1 cellular context compared by ENCODE assay signal in the genomic region with DNA sequence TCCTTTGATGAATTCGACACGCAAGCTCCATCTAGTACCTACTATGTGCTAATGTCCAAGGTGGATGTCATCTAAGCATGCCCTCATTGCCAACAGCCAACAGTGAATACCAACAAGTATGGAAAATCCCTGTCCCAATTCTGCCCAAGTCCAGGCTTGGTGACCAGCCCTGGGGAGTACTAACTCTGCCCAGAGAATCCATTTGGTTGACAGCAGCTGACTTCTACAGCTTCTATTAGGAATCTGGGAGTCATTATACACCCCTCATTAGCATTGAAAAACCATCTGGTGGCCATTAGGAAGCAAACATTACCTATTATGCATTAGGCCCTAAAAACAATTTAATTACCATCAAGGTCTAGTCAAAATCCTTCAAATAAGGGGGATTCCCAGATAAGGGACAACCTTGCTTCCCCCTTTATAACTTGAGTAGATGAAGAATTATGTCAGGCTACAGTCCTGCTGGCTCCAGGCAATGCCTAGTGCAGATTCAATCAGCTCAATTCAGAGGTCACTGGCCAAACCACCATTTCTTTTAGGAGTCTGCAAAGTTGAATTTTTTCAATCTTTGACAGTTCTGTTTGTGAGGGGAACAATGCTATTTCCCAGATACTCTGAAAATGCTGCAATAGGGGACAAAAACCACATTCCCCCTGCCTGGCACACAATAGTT.
TF ChIP-seq lines count a peak whose summit lies in the region.

No MANE protein-coding gene starts in this region.

TF ChIP-seq in GM23338, 12 proteins besides CTCF, POLR2A, EP300 and RAD21 (continued from another document):
- TF ChIP-seq, protein P1, sequence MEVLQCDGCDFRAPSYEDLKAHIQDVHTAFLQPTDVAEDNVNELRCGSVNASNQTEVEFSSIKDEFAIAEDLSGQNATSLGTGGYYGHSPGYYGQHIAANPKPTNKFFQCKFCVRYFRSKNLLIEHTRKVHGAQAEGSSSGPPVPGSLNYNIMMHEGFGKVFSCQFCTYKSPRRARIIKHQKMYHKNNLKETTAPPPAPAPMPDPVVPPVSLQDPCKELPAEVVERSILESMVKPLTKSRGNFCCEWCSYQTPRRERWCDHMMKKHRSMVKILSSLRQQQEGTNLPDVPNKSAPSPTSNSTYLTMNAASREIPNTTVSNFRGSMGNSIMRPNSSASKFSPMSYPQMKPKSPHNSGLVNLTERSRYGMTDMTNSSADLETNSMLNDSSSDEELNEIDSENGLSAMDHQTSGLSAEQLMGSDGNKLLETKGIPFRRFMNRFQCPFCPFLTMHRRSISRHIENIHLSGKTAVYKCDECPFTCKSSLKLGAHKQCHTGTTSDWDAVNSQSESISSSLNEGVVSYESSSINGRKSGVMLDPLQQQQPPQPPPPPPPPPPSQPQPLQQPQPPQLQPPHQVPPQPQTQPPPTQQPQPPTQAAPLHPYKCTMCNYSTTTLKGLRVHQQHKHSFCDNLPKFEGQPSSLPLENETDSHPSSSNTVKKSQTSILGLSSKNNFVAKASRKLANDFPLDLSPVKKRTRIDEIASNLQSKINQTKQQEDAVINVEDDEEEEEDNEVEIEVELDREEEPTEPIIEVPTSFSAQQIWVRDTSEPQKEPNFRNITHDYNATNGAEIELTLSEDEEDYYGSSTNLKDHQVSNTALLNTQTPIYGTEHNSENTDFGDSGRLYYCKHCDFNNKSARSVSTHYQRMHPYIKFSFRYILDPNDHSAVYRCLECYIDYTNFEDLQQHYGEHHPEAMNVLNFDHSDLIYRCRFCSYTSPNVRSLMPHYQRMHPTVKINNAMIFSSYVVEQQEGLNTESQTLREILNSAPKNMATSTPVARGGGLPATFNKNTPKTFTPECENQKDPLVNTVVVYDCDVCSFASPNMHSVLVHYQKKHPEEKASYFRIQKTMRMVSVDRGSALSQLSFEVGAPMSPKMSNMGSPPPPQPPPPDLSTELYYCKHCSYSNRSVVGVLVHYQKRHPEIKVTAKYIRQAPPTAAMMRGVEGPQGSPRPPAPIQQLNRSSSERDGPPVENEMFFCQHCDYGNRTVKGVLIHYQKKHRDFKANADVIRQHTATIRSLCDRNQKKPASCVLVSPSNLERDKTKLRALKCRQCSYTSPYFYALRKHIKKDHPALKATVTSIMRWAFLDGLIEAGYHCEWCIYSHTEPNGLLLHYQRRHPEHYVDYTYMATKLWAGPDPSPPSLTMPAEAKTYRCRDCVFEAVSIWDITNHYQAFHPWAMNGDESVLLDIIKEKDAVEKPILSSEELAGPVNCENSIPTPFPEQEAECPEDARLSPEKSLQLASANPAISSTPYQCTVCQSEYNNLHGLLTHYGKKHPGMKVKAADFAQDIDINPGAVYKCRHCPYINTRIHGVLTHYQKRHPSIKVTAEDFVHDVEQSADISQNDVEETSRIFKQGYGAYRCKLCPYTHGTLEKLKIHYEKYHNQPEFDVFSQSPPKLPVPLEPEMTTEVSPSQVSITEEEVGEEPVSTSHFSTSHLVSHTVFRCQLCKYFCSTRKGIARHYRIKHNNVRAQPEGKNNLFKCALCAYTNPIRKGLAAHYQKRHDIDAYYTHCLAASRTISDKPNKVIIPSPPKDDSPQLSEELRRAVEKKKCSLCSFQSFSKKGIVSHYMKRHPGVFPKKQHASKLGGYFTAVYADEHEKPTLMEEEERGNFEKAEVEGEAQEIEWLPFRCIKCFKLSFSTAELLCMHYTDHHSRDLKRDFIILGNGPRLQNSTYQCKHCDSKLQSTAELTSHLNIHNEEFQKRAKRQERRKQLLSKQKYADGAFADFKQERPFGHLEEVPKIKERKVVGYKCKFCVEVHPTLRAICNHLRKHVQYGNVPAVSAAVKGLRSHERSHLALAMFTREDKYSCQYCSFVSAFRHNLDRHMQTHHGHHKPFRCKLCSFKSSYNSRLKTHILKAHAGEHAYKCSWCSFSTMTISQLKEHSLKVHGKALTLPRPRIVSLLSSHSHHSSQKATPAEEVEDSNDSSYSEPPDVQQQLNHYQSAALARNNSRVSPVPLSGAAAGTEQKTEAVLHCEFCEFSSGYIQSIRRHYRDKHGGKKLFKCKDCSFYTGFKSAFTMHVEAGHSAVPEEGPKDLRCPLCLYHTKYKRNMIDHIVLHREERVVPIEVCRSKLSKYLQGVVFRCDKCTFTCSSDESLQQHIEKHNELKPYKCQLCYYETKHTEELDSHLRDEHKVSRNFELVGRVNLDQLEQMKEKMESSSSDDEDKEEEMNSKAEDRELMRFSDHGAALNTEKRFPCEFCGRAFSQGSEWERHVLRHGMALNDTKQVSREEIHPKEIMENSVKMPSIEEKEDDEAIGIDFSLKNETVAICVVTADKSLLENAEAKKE (CRISPR knock-in tag; IDR thresholded peaks at IDR 0.05) = no peak
- TF ChIP-seq, protein P2, sequence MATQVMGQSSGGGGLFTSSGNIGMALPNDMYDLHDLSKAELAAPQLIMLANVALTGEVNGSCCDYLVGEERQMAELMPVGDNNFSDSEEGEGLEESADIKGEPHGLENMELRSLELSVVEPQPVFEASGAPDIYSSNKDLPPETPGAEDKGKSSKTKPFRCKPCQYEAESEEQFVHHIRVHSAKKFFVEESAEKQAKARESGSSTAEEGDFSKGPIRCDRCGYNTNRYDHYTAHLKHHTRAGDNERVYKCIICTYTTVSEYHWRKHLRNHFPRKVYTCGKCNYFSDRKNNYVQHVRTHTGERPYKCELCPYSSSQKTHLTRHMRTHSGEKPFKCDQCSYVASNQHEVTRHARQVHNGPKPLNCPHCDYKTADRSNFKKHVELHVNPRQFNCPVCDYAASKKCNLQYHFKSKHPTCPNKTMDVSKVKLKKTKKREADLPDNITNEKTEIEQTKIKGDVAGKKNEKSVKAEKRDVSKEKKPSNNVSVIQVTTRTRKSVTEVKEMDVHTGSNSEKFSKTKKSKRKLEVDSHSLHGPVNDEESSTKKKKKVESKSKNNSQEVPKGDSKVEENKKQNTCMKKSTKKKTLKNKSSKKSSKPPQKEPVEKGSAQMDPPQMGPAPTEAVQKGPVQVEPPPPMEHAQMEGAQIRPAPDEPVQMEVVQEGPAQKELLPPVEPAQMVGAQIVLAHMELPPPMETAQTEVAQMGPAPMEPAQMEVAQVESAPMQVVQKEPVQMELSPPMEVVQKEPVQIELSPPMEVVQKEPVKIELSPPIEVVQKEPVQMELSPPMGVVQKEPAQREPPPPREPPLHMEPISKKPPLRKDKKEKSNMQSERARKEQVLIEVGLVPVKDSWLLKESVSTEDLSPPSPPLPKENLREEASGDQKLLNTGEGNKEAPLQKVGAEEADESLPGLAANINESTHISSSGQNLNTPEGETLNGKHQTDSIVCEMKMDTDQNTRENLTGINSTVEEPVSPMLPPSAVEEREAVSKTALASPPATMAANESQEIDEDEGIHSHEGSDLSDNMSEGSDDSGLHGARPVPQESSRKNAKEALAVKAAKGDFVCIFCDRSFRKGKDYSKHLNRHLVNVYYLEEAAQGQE (IDR thresholded peaks at IDR 0.05; ENCODE audit: unreplicated experiment) = no peak
- TF ChIP-seq ZNF331 (CRISPR knock-in tag; IDR thresholded peaks at IDR 0.05; ENCODE audit: low read depth) (no peak), JUNB (IDR thresholded peaks at IDR 0.05; ENCODE audit: unreplicated experiment) (no peak), EZH2phosphoT487 (IDR thresholded peaks at IDR 0.05; ENCODE audit: unreplicated experiment) (no peak), CREB1 (CRISPR knock-in tag; IDR thresholded peaks at IDR 0.05; ENCODE audit: low read depth) (no peak)
- TF ChIP-seq, protein P3, sequence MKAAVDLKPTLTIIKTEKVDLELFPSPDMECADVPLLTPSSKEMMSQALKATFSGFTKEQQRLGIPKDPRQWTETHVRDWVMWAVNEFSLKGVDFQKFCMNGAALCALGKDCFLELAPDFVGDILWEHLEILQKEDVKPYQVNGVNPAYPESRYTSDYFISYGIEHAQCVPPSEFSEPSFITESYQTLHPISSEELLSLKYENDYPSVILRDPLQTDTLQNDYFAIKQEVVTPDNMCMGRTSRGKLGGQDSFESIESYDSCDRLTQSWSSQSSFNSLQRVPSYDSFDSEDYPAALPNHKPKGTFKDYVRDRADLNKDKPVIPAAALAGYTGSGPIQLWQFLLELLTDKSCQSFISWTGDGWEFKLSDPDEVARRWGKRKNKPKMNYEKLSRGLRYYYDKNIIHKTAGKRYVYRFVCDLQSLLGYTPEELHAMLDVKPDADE (IDR thresholded peaks at IDR 0.05) = no peak
